In genomic region chr11:64878494-64879225, GRCh38 we compare ENCODE assay signal across 8 cellular contexts. TPM values are rescaled to one million over a fixed set of nuclear protein-coding genes. Genes with fewer than 3 reads are reported as not detected.
DNase-seq lines count a peak whose midpoint lies in the region; ATAC-seq, FAIRE-seq and TF ChIP-seq lines count a peak whose summit lies in the region.

Gene EHD1, minus strand, starts transcription at chr11:64878621. Its CDS starts 157 bp downstream, at chr11:64878464.

- DNase-seq in AG08395 (ENCODE audit: low spot score) (peak; percentile 99), NCI-H2227 (lab: John Stamatoyannopoulos, UW; ENCODE audit: unreplicated experiment) (peak; percentile 100), bronchial epithelial cell (ENCODE audit: low read depth) (peak; percentile 83), iPS-NIHi7 (ENCODE audit: extremely low spot score) (peak; percentile 99), smooth muscle cell of the brain vasculature (ENCODE audit: low read depth, low spot score) (peak; percentile 89)

- H3K36me3 ChIP-seq in bronchial epithelial cell (ENCODE audit: control insufficient read depth, insufficient read depth, low read length), result peaks cover 3% of the 10 kb centered on the region

- TF ChIP-seq CTCF in WI38 (IDR thresholded peaks at IDR 0.05; ENCODE audit: low read depth, low read length) (peak; percentile 33; the same call in 1 of the 2 replicates), bronchial epithelial cell (IDR thresholded peaks at IDR 0.05; ENCODE audit: insufficient read depth, low read length, severe bottlenecking) (peak; percentile 80)

- no peak for FAIRE-seq in bronchial epithelial cell (lab: Jason Lieb, UNC)

- H3K27me3 ChIP-seq in bronchial epithelial cell (ENCODE audit: control insufficient read depth, insufficient read depth, low read length), result no peaks in the 10 kb centered on the region

- H3K4me3 ChIP-seq in WI38 (ENCODE audit: low read depth, low read length), result peak within 1 kb of the TSS; percentile 99
- peak within 1 kb of the TSS; percentile 69 for H3K4me3 ChIP-seq in bronchial epithelial cell (ENCODE audit: low read depth, low read length)

- ATAC-seq in GM18907 (IDR thresholded peaks at IDR 0.05; ENCODE audit: unreplicated experiment) (peak; percentile 72), HG03159 (IDR thresholded peaks at IDR 0.05; ENCODE audit: unreplicated experiment) (peak; percentile 57)

RNA-seq across cellular contexts. Expression of gene EHD1, which starts in this region (rescaled TPM):
- 32.9 and 40.7 TPM in 2 replicates for total RNA-seq in bronchial epithelial cell

Comparison
In these comparisons a context has a peak if more than half of its experiments do, and no peak if none do; other contexts are left out.
1. Peak in every context shown above with its lines: DNase-seq, ATAC-seq and H3K4me3 ChIP-seq.